In genomic region chr22:32706149-32706548, GRCh38 we compare ENCODE assay signal across 20 cellular contexts.
DNase-seq lines count a peak whose midpoint lies in the region; TF ChIP-seq lines count a peak whose summit lies in the region.
"Had no signal": no experiment of that assay in that cellular context is flagged by ENCODE, and none has a peak within 500 bp of the region (broad histone marks: within the 10 kb centered on the region; RNA-seq: fewer than 3 reads in every experiment).

No MANE protein-coding gene starts in this region.

- H3K27me3 ChIP-seq in esophagus squamous epithelium = no peaks in the 10 kb centered on the region

- DNase-seq in NCI-H1694 treated with DMSO at 0.1 percent for 48 hours (lab: John Stamatoyannopoulos, UW) (peak; percentile 4), NCI-H1694 (lab: John Stamatoyannopoulos, UW) (no peak), Kasumi-1 (lab: John Stamatoyannopoulos, UW) (peak; percentile 12 to 26), SW480 (ENCODE audit: low spot score) (peak; percentile 35), foreskin melanocyte (peak; percentile 31), kidney glomerular epithelial cell (lab: John Stamatoyannopoulos, UW) (no peak), AG20443 (ENCODE audit: low spot score) (no peak), esophagus squamous epithelium (lab: John Stamatoyannopoulos, UW) (no peak)
- DNase-seq: activated CD4-positive, CD25-positive, alpha-beta regulatory T cell treated with anti-CD3 and anti-CD28 coated beads, Interleukin-2, amount 50 U/mL, for 72 hours; activated T-cell treated with anti-CD3 and anti-CD28 coated beads, Interleukin-2, amount 50 U/mL, for 72 hours; effector CD8-positive, alpha-beta T cell; GOT3; left cardiac atrium; NCI-H1092 treated with DMSO at 0.1 percent for 48 hours; NCI-H69; substantia nigra; T-helper 9 cell had no signal

- intact Hi-C loops in esophagus squamous epithelium (cut with DNase I) = no loop called here

- no peak for TF ChIP-seq CTCF in esophagus squamous epithelium (IDR thresholded peaks at IDR 0.05)

- H3K27ac ChIP-seq in esophagus squamous epithelium = no peak overlapping the region
- H3K27ac ChIP-seq: C4-2B, parathyroid adenoma, SK-N-MC had no signal

- H3K36me3 ChIP-seq in esophagus squamous epithelium = no peaks in the 10 kb centered on the region

- WGBS in esophagus squamous epithelium, 2 donors = 68 to 81% methylated on average over 5 of the region's 5 CpGs

- H3K4me1 ChIP-seq in esophagus squamous epithelium = peaks cover 0 to 1% (median 0%) of the 10 kb centered on the region in 3 donors
- H3K4me1 ChIP-seq: parathyroid adenoma had no signal

- H3K9me3 ChIP-seq in esophagus squamous epithelium = peaks cover 0 to 26% (median 20%) of the 10 kb centered on the region in 3 donors

- H3K4me3 ChIP-seq in esophagus squamous epithelium = no peak overlapping the region
- H3K4me3 ChIP-seq: SK-N-MC had no signal

- no peak for TF ChIP-seq POLR2A in esophagus squamous epithelium (IDR thresholded peaks at IDR 0.05)

Comparison
In these comparisons a context has a peak if more than half of its experiments do, and no peak if none do; other contexts are left out.
1. DNase-seq: peak in NCI-H1694 treated with DMSO at 0.1 percent for 48 hours (single experiment), Kasumi-1 (2 of 2), SW480 (single experiment) and foreskin melanocyte (single experiment); none in NCI-H1694 (single experiment), kidney glomerular epithelial cell (single experiment), AG20443 (single experiment) and esophagus squamous epithelium (single experiment).